In the genomic region with DNA sequence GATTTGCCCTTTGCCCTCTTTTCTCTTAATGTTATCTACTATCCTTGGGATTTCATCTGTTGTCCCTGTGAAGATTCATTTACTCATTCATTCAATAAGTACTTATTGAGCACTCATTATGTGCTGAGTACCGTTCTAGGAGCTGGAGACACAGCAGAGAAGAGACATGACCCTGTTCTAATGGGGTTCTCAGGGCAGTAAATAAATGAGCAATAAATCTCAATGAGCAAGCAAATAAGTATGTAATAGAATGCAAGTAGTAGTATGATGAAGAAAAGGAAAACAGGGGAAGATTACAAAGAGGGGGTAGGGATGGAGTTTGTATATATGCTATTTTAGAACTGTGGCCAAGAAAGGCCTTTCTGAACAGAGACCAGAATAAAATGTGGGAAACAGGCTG, we compare ENCODE assay signal across 30 cellular contexts. TPM values are rescaled to one million over a fixed set of nuclear protein-coding genes. Genes with fewer than 3 reads are reported as not detected.
"Had no signal": no experiment of that assay in that cellular context is flagged by ENCODE, and none has a peak within 500 bp of the region (broad histone marks: within the 10 kb centered on the region; RNA-seq: fewer than 3 reads in every experiment).

No MANE protein-coding gene starts in this region.

- DNase-seq: cerebellar nuclear complex; cortex of kidney; dorsolateral prefrontal cortex; effector CD8-positive, alpha-beta T cell; endodermal cell; foreskin keratinocyte; heart left ventricle; left cardiac atrium; left lung; mesendoderm; midbrain; naive thymus-derived CD4-positive, alpha-beta T cell; nephron progenitor cell; pancreas; right cardiac atrium; sigmoid colon; stimulated activated CD4-positive, alpha-beta T cell treated with anti-CD3 and anti-CD28 coated beads, Interleukin-15, amount 100 ng/mL, for 24 hours; stimulated activated CD4-positive, alpha-beta T cell treated with anti-CD3 and anti-CD28 coated beads, Interleukin-2, amount 100 ng/mL, for 48 hours; stimulated activated CD8-positive, alpha-beta memory T cell treated with anti-CD3 and anti-CD28 coated beads, Interleukin-4, amount 100 ng/mL, for 48 hours; stimulated activated naive CD4-positive, alpha-beta T cell treated with Interleukin-2 at 50 U/mL for 16 hours; stomach; testis; tibial artery had no signal

- H3K27me3 Mint-ChIP-seq: type B pancreatic cell had no signal

- H3K27me3 ChIP-seq: dorsolateral prefrontal cortex, gastroesophageal sphincter, heart left ventricle, hepatocyte, left lung, pancreas, sigmoid colon, stomach, testis, tibial artery had no signal

- H3K36me3 Mint-ChIP-seq: naive thymus-derived CD4-positive, alpha-beta T cell; type B pancreatic cell had no signal

- H3K4me1 ChIP-seq: foreskin keratinocyte, gastroesophageal sphincter, pancreas, sigmoid colon, stomach, testis, tibial artery had no signal

- H3K4me2 ChIP-seq: hepatocyte had no signal

- H3K36me3 ChIP-seq: gastroesophageal sphincter, heart left ventricle, left lung, neutrophil, pancreas, sigmoid colon had no signal

- H3K9me3 Mint-ChIP-seq: endodermal cell; naive thymus-derived CD4-positive, alpha-beta T cell; type B pancreatic cell had no signal

- ATAC-seq: esophagus mucosa, foreskin keratinocyte, gastroesophageal sphincter, left cardiac atrium, right cardiac atrium had no signal

- H3K4me3 Mint-ChIP-seq: endodermal cell; naive thymus-derived CD4-positive, alpha-beta T cell; nephron progenitor cell; type B pancreatic cell had no signal

- H3K4me3 ChIP-seq: dorsolateral prefrontal cortex, gastroesophageal sphincter, heart left ventricle, hepatocyte, left lung, pancreas, sigmoid colon, stomach, testis, tibial artery had no signal

- H2AFZ ChIP-seq: hepatocyte had no signal

- H3K27ac Mint-ChIP-seq: endodermal cell; naive thymus-derived CD4-positive, alpha-beta T cell; nephron progenitor cell; progenitor cell of endocrine pancreas; type B pancreatic cell had no signal

- H3K27ac ChIP-seq: epithelial cell of prostate, foreskin keratinocyte, gastroesophageal sphincter, hepatocyte, left lung, neutrophil, pancreas, sigmoid colon, stomach, testis, tibial artery had no signal

- H3K9me3 ChIP-seq: gastroesophageal sphincter, heart left ventricle, left lung, neutrophil, pancreas, sigmoid colon, stomach, testis, tibial artery had no signal

RNA-seq across cellular contexts. Expression of a gene that starts 53.4 kb away (rescaled TPM):
- polyA plus RNA-seq: naive thymus-derived CD4-positive, alpha-beta T cell had no signal
